8 cellular contexts compared by ENCODE assay signal in genomic region chr5:79020861-79021561, GRCh38. TPM values are rescaled to one million over a fixed set of nuclear protein-coding genes. Genes with fewer than 3 reads are reported as not detected.
DNase-seq lines count a peak whose midpoint lies in the region; ATAC-seq and TF ChIP-seq lines count a peak whose summit lies in the region.

No MANE protein-coding gene starts in this region.

- peaks cover 14 to 15% of the 10 kb centered on the region in 2 donors for H3K4me1 Mint-ChIP-seq in natural killer cell

- H3K27me3 ChIP-seq in thyroid gland, result no peaks in the 10 kb centered on the region

- 16 to 17% methylated on average over 14 of the region's 14 CpGs for WGBS in thyroid gland, 2 donors

- no peak overlapping the region for H3K27ac Mint-ChIP-seq in natural killer cell

- ATAC-seq in GM21447 (IDR thresholded peaks at IDR 0.05; ENCODE audit: unreplicated experiment), result peak; percentile 53
- ATAC-seq in natural killer cell, result peak; percentile 60 to 81 (median 67)

- H3K9me3 Mint-ChIP-seq in natural killer cell, result no peaks in the 10 kb centered on the region

- TF ChIP-seq POLR2A in thyroid gland (IDR thresholded peaks at IDR 0.05), result no peak

- intact Hi-C loops in natural killer cell (cut with micrococcal nuclease), result loop anchor here (2.0 to 10.0 kb wide), 2 partner anchors 444 to 1064 kb away; no protein-coding TSS in a partner anchor
- intact Hi-C loops in thyroid gland (cut with DNase I), result loop anchor here (5.0 to 10.0 kb wide), 2 partner anchors 111 to 1064 kb away; no protein-coding TSS in a partner anchor

- peaks cover 34 to 84% of the 10 kb centered on the region in 2 donors for H3K27me3 Mint-ChIP-seq in natural killer cell (ENCODE audit: low read depth in 2 of 2)

- no peak overlapping the region for H3K4me3 Mint-ChIP-seq in natural killer cell

- no peak overlapping the region for H3K27ac ChIP-seq in thyroid gland

- no peaks in the 10 kb centered on the region for H3K36me3 Mint-ChIP-seq in natural killer cell

- no peaks in the 10 kb centered on the region for H3K4me1 ChIP-seq in thyroid gland

- DNase-seq in CD1c-positive myeloid dendritic cell (ENCODE audit: extremely low spot score), result peak; percentile 72
- peak; percentile 11 for DNase-seq in NCI-H510A (lab: John Stamatoyannopoulos, UW)
- DNase-seq in activated CD8-positive, alpha-beta memory T cell treated with anti-CD3 and anti-CD28 coated beads, Interleukin-2, amount 50 U/mL, for 48 hours, result peak; percentile 54
- peak; percentile 85 for DNase-seq in fibroblast of peridontal ligament (ENCODE audit: extremely low read depth)
- DNase-seq in natural killer cell, result no peak
- peak; percentile 60 to 66 for DNase-seq in thyroid gland
- no peak for DNase-seq in NCI-H128 (lab: John Stamatoyannopoulos, UW; ENCODE audit: unreplicated experiment)

- H3K9me3 ChIP-seq in thyroid gland, result no peaks in the 10 kb centered on the region

- no peak overlapping the region for H3K4me3 ChIP-seq in thyroid gland (replicated peaks in 1 of 3)

- TF ChIP-seq CTCF in natural killer cell (IDR thresholded peaks at IDR 0.05) (peak; percentile 44), thyroid gland (IDR thresholded peaks at IDR 0.05) (peak; percentile 48 to 83 (median 61))

- no peaks in the 10 kb centered on the region for H3K36me3 ChIP-seq in thyroid gland

RNA-seq across cellular contexts. Expression of gene ARSB, which starts 35.9 kb away (rescaled TPM):
- total RNA-seq in natural killer cell, result 10 to 100 TPM in 1 of 3 donors, 1 to 10 TPM in 2; 8.6 to 12.8 (median 8.9) TPM
- 10 to 100 TPM; 10.0 to 17.4 (median 13.9) TPM for total RNA-seq in thyroid gland

RNA-seq across cellular contexts. Expression of gene DMGDH, which starts 48.5 kb away (rescaled TPM):
- total RNA-seq in natural killer cell (1 to 10 TPM in 2 of 3 donors, under 1 TPM in 1; 0.43 to 2.9 (median 2.4) TPM), thyroid gland (10 to 100 TPM in 2 of 4 donors, 1 to 10 TPM in 2; 7.0 to 15.9 (median 10.4) TPM)

RNA-seq across cellular contexts. Expression of gene BHMT2, which starts 48.6 kb away (rescaled TPM):
- not detected for total RNA-seq in natural killer cell
- 100 to 1,000 TPM in 1 of 4 donors, 10 to 100 TPM in 3; 46.1 to 126 (median 65.4) TPM for total RNA-seq in thyroid gland

Comparison
In these comparisons a context has a peak if more than half of its experiments do, and no peak if none do; other contexts are left out.
1. DNase-seq: peak in CD1c-positive myeloid dendritic cell (single experiment), NCI-H510A (single experiment), activated CD8-positive, alpha-beta memory T cell treated with anti-CD3 and anti-CD28 coated beads, Interleukin-2, amount 50 U/mL, for 48 hours (single experiment), fibroblast of peridontal ligament (single experiment) and thyroid gland (2 of 2); none in natural killer cell (single experiment) and NCI-H128 (single experiment).
2. RNA of gene BHMT2, which starts 48.6 kb away (total RNA-seq): 46.1 to 126 TPM in thyroid gland; not detected in natural killer cell; every median in the first group is over 10 times any median in the second.